Comparison of ENCODE assay signal across 25 cellular contexts in the genomic region with DNA sequence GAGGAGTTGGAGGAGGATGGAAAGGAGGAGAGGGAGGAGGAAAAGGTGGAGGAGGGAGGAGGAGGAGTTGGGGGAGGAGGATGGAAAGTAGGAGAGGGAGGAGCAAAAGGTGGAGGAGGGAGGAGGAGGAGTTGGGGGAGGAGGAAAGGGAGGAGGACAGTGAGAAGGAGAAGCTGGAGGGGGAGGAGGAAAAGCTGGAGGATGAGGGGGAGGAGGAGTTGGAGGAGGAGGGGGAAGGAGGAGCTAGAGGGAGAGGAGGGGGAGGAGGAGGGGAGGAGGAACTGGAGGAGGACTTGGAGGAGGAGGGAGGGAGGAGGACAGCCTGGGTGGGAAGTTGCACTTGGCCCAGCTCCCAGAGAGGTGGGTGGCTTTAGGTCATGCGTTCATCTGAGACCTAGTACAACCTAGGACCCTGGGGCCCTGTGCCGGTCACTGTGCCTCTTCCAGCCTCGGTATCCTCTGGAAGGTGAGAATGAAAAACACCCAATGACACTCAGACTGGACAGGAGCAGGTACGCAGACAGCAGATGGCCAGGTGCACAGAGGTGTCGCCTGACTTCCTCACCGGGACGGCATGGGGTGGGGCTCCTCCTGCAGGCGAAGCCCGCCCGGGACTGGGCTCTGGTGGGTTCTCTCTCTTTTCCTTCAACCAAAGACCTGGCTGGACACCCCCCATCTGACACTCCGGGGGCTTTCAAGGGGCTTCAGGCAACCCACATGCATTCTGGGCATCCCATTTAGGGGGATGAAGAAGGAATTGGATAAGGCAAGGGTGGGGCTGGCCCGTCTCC. TPM values are rescaled to one million over a fixed set of nuclear protein-coding genes. Genes with fewer than 3 reads are reported as not detected.
DNase-seq lines count a peak whose midpoint lies in the region; ATAC-seq, FAIRE-seq and TF ChIP-seq lines count a peak whose summit lies in the region.
"Had no signal": no experiment of that assay in that cellular context is flagged by ENCODE, and none has a peak within 500 bp of the region (broad histone marks: within the 10 kb centered on the region; RNA-seq: fewer than 3 reads in every experiment).

No MANE protein-coding gene starts in this region.

- no peak for FAIRE-seq in kidney (lab: Jason Lieb, UNC)
- FAIRE-seq: astrocyte, small intestine had no signal

- H3K27ac Mint-ChIP-seq in Calu3 (ENCODE audit: unreplicated experiment): no peak overlapping the region
- H3K27ac Mint-ChIP-seq: activated T-cell treated with anti-CD3 and anti-CD28 coated beads, Interleukin-2, amount 50 U/mL, for 72 hours; stimulated activated memory B cell treated with anti-CD40 and anti-IgM and Interleukin-4, amounts not matched to agents 10 μg/mL and 1 μg/mL and 100 μg/mL, for 72 hours had no signal

- TF ChIP-seq CTCF in heart left ventricle (IDR thresholded peaks at IDR 0.05) (no peak), left ventricle myocardium inferior (IDR thresholded peaks at IDR 0.05; ENCODE audit: borderline replicate concordance) (no peak), kidney (IDR thresholded peaks at IDR 0.05; ENCODE audit: borderline replicate concordance, extremely low read depth, insufficient read depth) (no peak), spleen (IDR thresholded peaks at IDR 0.05 in 8 of 11, conservative IDR thresholded peaks at IDR 0.05 in 3 of 11) (no peak), Calu3 (IDR thresholded peaks at IDR 0.05; ENCODE audit: unreplicated experiment) (no peak), GM20000 (IDR thresholded peaks at IDR 0.05; ENCODE audit: extremely low read depth, missing control alignments) (no peak)

- no peaks in the 10 kb centered on the region for H3K9me3 ChIP-seq in heart left ventricle
- no peaks in the 10 kb centered on the region for H3K9me3 ChIP-seq in left ventricle myocardium inferior (replicated peaks)
- H3K9me3 ChIP-seq in kidney (ENCODE audit: control insufficient read depth in 1 of 2, low read length in 2 of 2): no peaks in the 10 kb centered on the region
- no peaks in the 10 kb centered on the region for H3K9me3 ChIP-seq in spleen
- H3K9me3 ChIP-seq: psoas muscle, suprapubic skin, uterus had no signal

- H3K36me3 ChIP-seq in heart left ventricle (no peaks in the 10 kb centered on the region), left ventricle myocardium inferior (no peaks in the 10 kb centered on the region), kidney (ENCODE audit: control insufficient read depth in 1 of 2, insufficient read depth in 2 of 2, low read length in 2 of 2) (no peaks in the 10 kb centered on the region), spleen (no peaks in the 10 kb centered on the region)
- H3K36me3 ChIP-seq: suprapubic skin, uterus had no signal

- no peaks in the 10 kb centered on the region for H3K9me3 Mint-ChIP-seq in Calu3 (ENCODE audit: low read depth, unreplicated experiment)
- H3K9me3 Mint-ChIP-seq: activated T-cell treated with anti-CD3 and anti-CD28 coated beads, Interleukin-2, amount 50 U/mL, for 72 hours; stimulated activated memory B cell treated with anti-CD40 and anti-IgM and Interleukin-4, amounts not matched to agents 10 μg/mL and 1 μg/mL and 100 μg/mL, for 72 hours had no signal

- no peak overlapping the region for H3K4me3 Mint-ChIP-seq in Calu3 (ENCODE audit: low read depth, unreplicated experiment)
- H3K4me3 Mint-ChIP-seq: activated T-cell treated with anti-CD3 and anti-CD28 coated beads, Interleukin-2, amount 50 U/mL, for 72 hours; stimulated activated memory B cell treated with anti-CD40 and anti-IgM and Interleukin-4, amounts not matched to agents 10 μg/mL and 1 μg/mL and 100 μg/mL, for 72 hours had no signal

- no peak for ATAC-seq in heart left ventricle
- ATAC-seq: activated T-cell treated with anti-CD3 and anti-CD28 coated beads, Interleukin-2, amount 50 U/mL, for 72 hours; stimulated activated memory B cell treated with anti-CD40 and anti-IgM and Interleukin-4, amounts not matched to agents 10 μg/mL and 1 μg/mL and 100 μg/mL, for 72 hours had no signal

- CTCF ChIA-PET in Calu3 (lab: Charles Lee): no interaction called here

- intact Hi-C loops in heart left ventricle (cut with DNase I): no loop called here
- intact Hi-C loops in left ventricle myocardium inferior (cut with micrococcal nuclease): no loop called here
- intact Hi-C loops in kidney (cut with DNase I): no loop called here
- intact Hi-C loops in spleen (cut with DNase I; ENCODE audit: low total_unique reads): no loop called here
- intact Hi-C loops in Calu3 (cut with micrococcal nuclease; ENCODE audit: unreplicated experiment): no loop called here

- peaks cover 18% of the 10 kb centered on the region for H3K27me3 Mint-ChIP-seq in Calu3 (ENCODE audit: unreplicated experiment)

- 83 to 90% (median 84%) methylated on average over 9 to 12 of the region's 12 CpGs for WGBS in heart left ventricle, 4 donors
- WGBS in spleen, 5 donors: 76 to 86% (median 83%) methylated on average over 12 of the region's 12 CpGs

- H3K4me1 Mint-ChIP-seq in Calu3 (ENCODE audit: low read depth, unreplicated experiment): no peaks in the 10 kb centered on the region

- peaks cover 5% of the 10 kb centered on the region for H3K36me3 Mint-ChIP-seq in Calu3 (ENCODE audit: insufficient read depth, unreplicated experiment)
- H3K36me3 Mint-ChIP-seq: stimulated activated memory B cell treated with anti-CD40 and anti-IgM and Interleukin-4, amounts not matched to agents 10 μg/mL and 1 μg/mL and 100 μg/mL, for 72 hours had no signal

- DNase-seq in heart left ventricle: peak in 3 of 5 donors; percentile 20 to 46 (median 21)
- DNase-seq in left ventricle myocardium inferior: no peak
- peak; percentile 8 for DNase-seq in OCI-M1 (lab: John Stamatoyannopoulos, UW)
- peak; percentile 71 for DNase-seq in kidney
- peak; percentile 60 for DNase-seq in spleen
- DNase-seq in Calu3: no peak
- DNase-seq in NOMO-1 treated with DMSO at 0.1 percent for 48 hours (lab: John Stamatoyannopoulos, UW; ENCODE audit: unreplicated experiment): no peak
- DNase-seq in GM20000 (ENCODE audit: low spot score): no peak
- DNase-seq: activated CD4-positive, alpha-beta T cell treated with anti-CD3 and anti-CD28 coated beads for 4 hours; activated naive CD4-positive, alpha-beta T cell treated with anti-CD3 and anti-CD28 coated beads, Interleukin-2, amount 50 U/mL, for 16 hours; activated T-cell treated with anti-CD3 and anti-CD28 coated beads, Interleukin-2, amount 50 U/mL, for 72 hours; C1 segment of cervical spinal cord; NCI-H1092; NCI-H2029 treated with DMSO at 0.1 percent for 48 hours; small intestine; uterus had no signal

- H3K4me3 ChIP-seq in heart left ventricle: no peak overlapping the region
- no peak overlapping the region for H3K4me3 ChIP-seq in left ventricle myocardium inferior
- H3K4me3 ChIP-seq in kidney (ENCODE audit: low read length in 2 of 2): no peak overlapping the region
- no peak overlapping the region for H3K4me3 ChIP-seq in spleen
- H3K4me3 ChIP-seq: psoas muscle, suprapubic skin, uterus had no signal

- no peak for TF ChIP-seq POLR2A in heart left ventricle (IDR thresholded peaks at IDR 0.05)
- no peak for TF ChIP-seq POLR2A in spleen (IDR thresholded peaks at IDR 0.05)

- H3K9ac ChIP-seq in kidney (ENCODE audit: low read length in 2 of 2): no peak overlapping the region
- H3K9ac ChIP-seq: KMS-11 had no signal

- no peak overlapping the region for H3K27ac ChIP-seq in heart left ventricle
- H3K27ac ChIP-seq in left ventricle myocardium inferior (replicated peaks): no peak overlapping the region
- no peak overlapping the region for H3K27ac ChIP-seq in kidney (ENCODE audit: low read depth in 2 of 2, low read length in 2 of 2)
- H3K27ac ChIP-seq in spleen: peak overlapping the region in 5 of 8 donors; percentile 57 to 79 (median 77)
- H3K27ac ChIP-seq: KMS-11, suprapubic skin had no signal

- no TSS peak for BruUV-seq in Calu3 (replicated peaks; lab: Mats Ljungman, UMichigan)

- no peaks in the 10 kb centered on the region for H3K27me3 ChIP-seq in heart left ventricle
- H3K27me3 ChIP-seq in left ventricle myocardium inferior (ENCODE audit: low read depth): peaks cover 12% of the 10 kb centered on the region
- peaks cover 0 to 38% (median 0%) of the 10 kb centered on the region in 7 donors for H3K27me3 ChIP-seq in spleen (replicated peaks in 1 of 7)
- H3K27me3 ChIP-seq: uterus had no signal

- H3K4me1 ChIP-seq in heart left ventricle: peaks cover 0 to 25% (median 17%) of the 10 kb centered on the region in 12 donors
- H3K4me1 ChIP-seq in left ventricle myocardium inferior: peaks cover 17% of the 10 kb centered on the region
- H3K4me1 ChIP-seq in kidney (ENCODE audit: control insufficient read depth in 1 of 2, insufficient read depth in 1 of 2, low read depth in 1 of 2, low read length in 2 of 2): peaks cover 0 to 7% of the 10 kb centered on the region in 2 donors
- H3K4me1 ChIP-seq in spleen: peaks cover 1 to 42% (median 21%) of the 10 kb centered on the region in 6 donors
- H3K4me1 ChIP-seq: uterus had no signal

RNA-seq across cellular contexts. Expression of gene SLC2A6, which starts 12.2 kb away (rescaled TPM):
- 10 to 100 TPM in 1 of 9 donors, 1 to 10 TPM in 8; 1.8 to 10.4 (median 3.2) TPM for total RNA-seq in heart left ventricle
- 1 to 10 TPM; 2.7 to 4.9 TPM for polyA plus RNA-seq in heart left ventricle
- 2.0 TPM for total RNA-seq in left ventricle myocardium inferior
- 5.8 TPM for total RNA-seq in kidney
- polyA plus RNA-seq in kidney (ENCODE audit: insufficient read depth, low read depth, low replicate concordance): 2.5 TPM
- total RNA-seq in spleen: 10 to 100 TPM; 15.4 to 28.7 (median 20.9) TPM
- polyA plus RNA-seq in spleen: 10 to 100 TPM; 15.4 to 35.0 (median 32.8) TPM
- total RNA-seq in Calu3 (2022): 9.3 and 11.6 TPM in 2 replicates

RNA-seq across cellular contexts. Expression of gene CACFD1, which starts 31.3 kb away (rescaled TPM):
- total RNA-seq in heart left ventricle (10 to 100 TPM in 7 of 9 donors, 1 to 10 TPM in 2; 8.0 to 15.3 (median 11.6) TPM), left ventricle myocardium inferior (11.5 TPM), kidney (37.3 TPM), spleen (10 to 100 TPM in 5 of 7 donors, 1 to 10 TPM in 2; 10.0 to 14.2 (median 12.6) TPM), Calu3 (2022) (15.1 and 19.9 TPM in 2 replicates)
- polyA plus RNA-seq in heart left ventricle (10 to 100 TPM; 10.9 to 21.9 TPM), kidney (ENCODE audit: insufficient read depth, low read depth, low replicate concordance) (37.8 TPM), spleen (10 to 100 TPM in 1 of 3 donors, 1 to 10 TPM in 2; 4.7 to 12.7 (median 6.6) TPM)

RNA-seq across cellular contexts. Expression of gene MYMK, which starts 33.7 kb away (rescaled TPM):
- not detected for total RNA-seq in heart left ventricle
- not detected for polyA plus RNA-seq in heart left ventricle
- total RNA-seq in left ventricle myocardium inferior: not detected
- not detected for total RNA-seq in kidney
- not detected for polyA plus RNA-seq in kidney (ENCODE audit: insufficient read depth, low read depth, low replicate concordance)
- not detected for total RNA-seq in spleen
- not detected for polyA plus RNA-seq in spleen
- total RNA-seq in Calu3 (2022): not detected in 2 replicates
- total RNA-seq: activated T-cell treated with anti-CD3 and anti-CD28 coated beads, Interleukin-2, amount 50 U/mL, for 72 hours; astrocyte; HT-29; liver; mucosa of gallbladder; suprapubic skin; uterus had no signal
- polyA plus RNA-seq: AG04450, liver, small intestine had no signal

RNA-seq across cellular contexts. Expression of gene ADAMTSL2, which starts 43.4 kb away (rescaled TPM):
- total RNA-seq in heart left ventricle (1 to 10 TPM; 2.3 to 5.1 (median 4.2) TPM), left ventricle myocardium inferior (6.0 TPM), kidney (32.1 TPM), spleen (10 to 100 TPM in 1 of 7 donors, 1 to 10 TPM in 6; 1.6 to 10.1 (median 4.1) TPM), Calu3 (2022) (0.14 TPM in 1 of 2 replicates, not detected in the other)
- polyA plus RNA-seq in heart left ventricle (1 to 10 TPM; 2.3 to 3.5 TPM), kidney (ENCODE audit: insufficient read depth, low read depth, low replicate concordance) (20.0 TPM), spleen (10 to 100 TPM in 1 of 3 donors, 1 to 10 TPM in 2; 3.0 to 11.7 (median 4.5) TPM)
- polyA plus RNA-seq: AG04450 had no signal

Comparison
In these comparisons a context has a peak if more than half of its experiments do, and no peak if none do; other contexts are left out.
1. DNase-seq: peak in heart left ventricle (3 of 5), OCI-M1 (single experiment), kidney (single experiment) and spleen (single experiment); none in left ventricle myocardium inferior (single experiment), Calu3 (single experiment), NOMO-1 treated with DMSO at 0.1 percent for 48 hours (single experiment) and GM20000 (single experiment).
2. H3K27ac ChIP-seq: peak in spleen (5 of 8); none in heart left ventricle (0 of 12), left ventricle myocardium inferior (single experiment) and kidney (0 of 2).